ENCODE assay signal across 2 cellular contexts in genomic region chr17:9922012-9922848, GRCh38.
TF ChIP-seq lines count a peak whose summit lies in the region.

No MANE protein-coding gene starts in this region.

TF ChIP-seq in HepG2, 621 proteins besides CTCF, POLR2A, EP300 and RAD21:
- peak; percentile 56 to 75; a peak in 3 of 4 replicates for TF ChIP-seq MAFK (conservative IDR thresholded peaks at IDR 0.05 in 1 of 2, IDR thresholded peaks at IDR 0.05 in 1 of 2; ENCODE audit: low read length in 2 of 2)
- TF ChIP-seq MAFF (IDR thresholded peaks at IDR 0.05; ENCODE audit: low read depth, low read length), result peak; percentile 55
- TF ChIP-seq ZNF546 (CRISPR knock-in tag; conservative IDR thresholded peaks at IDR 0.05), result no peak
- TF ChIP-seq ELF4 (CRISPR knock-in tag; IDR thresholded peaks at IDR 0.05; ENCODE audit: borderline replicate concordance), result no peak
- no peak for TF ChIP-seq KLF15 (CRISPR knock-in tag; IDR thresholded peaks at IDR 0.05; ENCODE audit: borderline replicate concordance)
- TF ChIP-seq ZIK1 (CRISPR knock-in tag; IDR thresholded peaks at IDR 0.05; ENCODE audit: borderline replicate concordance, low read depth), result no peak
- no peak for TF ChIP-seq PAWR (CRISPR knock-in tag; IDR thresholded peaks at IDR 0.05; ENCODE audit: borderline replicate concordance)
- no peak for TF ChIP-seq ELF1 (CRISPR knock-in tag; IDR thresholded peaks at IDR 0.05)
- no peak for TF ChIP-seq HNRNPLL (IDR thresholded peaks at IDR 0.05; ENCODE audit: low read depth, low read length, poor library complexity, severe bottlenecking)
- TF ChIP-seq TBP (CRISPR knock-in tag; IDR thresholded peaks at IDR 0.05), result no peak
- no peak for TF ChIP-seq SRSF4 (IDR thresholded peaks at IDR 0.05; ENCODE audit: low read depth, low read length, poor library complexity, severe bottlenecking)
- TF ChIP-seq CREB1 (IDR thresholded peaks at IDR 0.05), result peak; percentile 51; the same call in 1 of the 2 replicates
- no peak for TF ChIP-seq CREB1 (CRISPR knock-in tag; IDR thresholded peaks at IDR 0.05)

TF ChIP-seq in IMR-90, 13 proteins besides CTCF, POLR2A, EP300 and RAD21 (continued from another document):
- TF ChIP-seq MAFK (IDR thresholded peaks at IDR 0.05; ENCODE audit: low read depth, low read length), result peak; percentile 49
